Comparison of ENCODE assay signal across 11 cellular contexts in genomic region chrX:47321386-47321785, GRCh38. TPM values are rescaled to one million over a fixed set of nuclear protein-coding genes. Genes with fewer than 3 reads are reported as not detected.
A peak's percentile ranks its signal among the peaks of the same experiment; 100 is the strongest.
DNase-seq lines count a peak whose midpoint lies in the region; ATAC-seq and TF ChIP-seq lines count a peak whose summit lies in the region.
"Had no signal": no experiment of that assay in that cellular context is flagged by ENCODE, and none has a peak within 500 bp of the region (broad histone marks: within the 10 kb centered on the region; RNA-seq: fewer than 3 reads in every experiment).

No MANE protein-coding gene starts in this region.

- no peak overlapping the region for H3K9ac ChIP-seq in adipocyte (ENCODE audit: low read length)
- H3K9ac ChIP-seq in neural progenitor cell = no peak overlapping the region
- H3K9ac ChIP-seq: BLaER1 had no signal

- intact Hi-C loops in head of caudate nucleus (cut with DNase I) = no loop called here

- peaks cover 23% of the 10 kb centered on the region for H3F3A ChIP-seq in neural progenitor cell (ENCODE audit: low read depth)

- peaks cover 13% of the 10 kb centered on the region for H3K27me3 ChIP-seq in adipocyte (replicated peaks; ENCODE audit: control insufficient read depth, insufficient read depth, low read length)
- H3K27me3 ChIP-seq in neural progenitor cell = no peaks in the 10 kb centered on the region

- peaks cover 7% of the 10 kb centered on the region for H3K27me3 Mint-ChIP-seq in neural progenitor cell (ENCODE audit: insufficient read depth, low read depth)

- H2AFZ ChIP-seq in neural progenitor cell (replicated peaks) = peak overlapping the region; percentile 98
- H2AFZ ChIP-seq: PC-9 had no signal

- H3K4me2 ChIP-seq in neural progenitor cell = peak overlapping the region; percentile 58
- H3K4me2 ChIP-seq: BLaER1, PC-9 had no signal

- H3K4me3 ChIP-seq in adipocyte (ENCODE audit: low read length) (no peak overlapping the region), neural progenitor cell (no peak overlapping the region)
- H3K4me3 ChIP-seq: BLaER1, PC-9 had no signal

- peak overlapping the region; percentile 99 for H3K27ac Mint-ChIP-seq in neural progenitor cell

- DNase-seq in AG09319 (ENCODE audit: extremely low read depth, low read depth) (peak; percentile 10), adipocyte (ENCODE audit: low read depth) (peak; percentile 43), head of caudate nucleus (peak; percentile 45 to 88 (median 74)), neural progenitor cell (ENCODE audit: low spot score) (peak; percentile 92), HuH-7 (ENCODE audit: low spot score) (no peak), NCI-H2171 (lab: John Stamatoyannopoulos, UW) (no peak)

- H3K9me3 ChIP-seq in adipocyte (ENCODE audit: control insufficient read depth, low read length) (no peaks in the 10 kb centered on the region), neural progenitor cell (ENCODE audit: low read depth) (no peaks in the 10 kb centered on the region)

- no peaks in the 10 kb centered on the region for H3K79me2 ChIP-seq in neural progenitor cell (ENCODE audit: low read depth)

- H4K20me1 ChIP-seq in neural progenitor cell (ENCODE audit: low read depth) = no peaks in the 10 kb centered on the region
- H4K20me1 ChIP-seq: BLaER1 had no signal

- peak overlapping the region; percentile 66 for H3K4me3 Mint-ChIP-seq in neural progenitor cell

- peaks cover 37% of the 10 kb centered on the region for H3K4me1 Mint-ChIP-seq in neural progenitor cell

- ATAC-seq in GM18867 (IDR thresholded peaks at IDR 0.05; ENCODE audit: unreplicated experiment) (no peak), HG02973 (IDR thresholded peaks at IDR 0.05; ENCODE audit: unreplicated experiment) (no peak)

- no peaks in the 10 kb centered on the region for H3K4me1 ChIP-seq in adipocyte (ENCODE audit: control insufficient read depth, insufficient read depth, low read length)
- H3K4me1 ChIP-seq in neural progenitor cell = peaks cover 10% of the 10 kb centered on the region
- H3K4me1 ChIP-seq: BLaER1 had no signal

- peaks cover 7% of the 10 kb centered on the region for H3K9me3 Mint-ChIP-seq in neural progenitor cell

- TF ChIP-seq CTCF in AG09319 (IDR thresholded peaks at IDR 0.05; ENCODE audit: low read depth, low read length) (no peak), neural progenitor cell (IDR thresholded peaks at IDR 0.05) (no peak)

- H3K36me3 ChIP-seq in adipocyte (ENCODE audit: control insufficient read depth, insufficient read depth, low read length, severe bottlenecking) = no peaks in the 10 kb centered on the region
- H3K36me3 ChIP-seq in neural progenitor cell = no peaks in the 10 kb centered on the region
- H3K36me3 ChIP-seq: BLaER1 had no signal

- H3K27ac ChIP-seq in neural progenitor cell = peak overlapping the region; percentile 87
- H3K27ac ChIP-seq: BLaER1, PC-9 had no signal

- no peaks in the 10 kb centered on the region for H3K36me3 Mint-ChIP-seq in neural progenitor cell

RNA-seq across cellular contexts. Expression of gene ZNF157, which starts 49.0 kb away (rescaled TPM):
- 0.47 and 1.4 TPM in 2 replicates for total RNA-seq in neural progenitor cell (ENCODE audit: low replicate concordance)
- total RNA-seq: glomerular endothelial cell, PC-9 had no signal

Comparison
In these comparisons a context has a peak if more than half of its experiments do, and no peak if none do; other contexts are left out.
1. DNase-seq: peak in AG09319 (single experiment), adipocyte (single experiment), head of caudate nucleus (42 of 42) and neural progenitor cell (single experiment); none in HuH-7 (single experiment) and NCI-H2171 (single experiment).